ENCODE assay signal across 14 cellular contexts in the genomic region with DNA sequence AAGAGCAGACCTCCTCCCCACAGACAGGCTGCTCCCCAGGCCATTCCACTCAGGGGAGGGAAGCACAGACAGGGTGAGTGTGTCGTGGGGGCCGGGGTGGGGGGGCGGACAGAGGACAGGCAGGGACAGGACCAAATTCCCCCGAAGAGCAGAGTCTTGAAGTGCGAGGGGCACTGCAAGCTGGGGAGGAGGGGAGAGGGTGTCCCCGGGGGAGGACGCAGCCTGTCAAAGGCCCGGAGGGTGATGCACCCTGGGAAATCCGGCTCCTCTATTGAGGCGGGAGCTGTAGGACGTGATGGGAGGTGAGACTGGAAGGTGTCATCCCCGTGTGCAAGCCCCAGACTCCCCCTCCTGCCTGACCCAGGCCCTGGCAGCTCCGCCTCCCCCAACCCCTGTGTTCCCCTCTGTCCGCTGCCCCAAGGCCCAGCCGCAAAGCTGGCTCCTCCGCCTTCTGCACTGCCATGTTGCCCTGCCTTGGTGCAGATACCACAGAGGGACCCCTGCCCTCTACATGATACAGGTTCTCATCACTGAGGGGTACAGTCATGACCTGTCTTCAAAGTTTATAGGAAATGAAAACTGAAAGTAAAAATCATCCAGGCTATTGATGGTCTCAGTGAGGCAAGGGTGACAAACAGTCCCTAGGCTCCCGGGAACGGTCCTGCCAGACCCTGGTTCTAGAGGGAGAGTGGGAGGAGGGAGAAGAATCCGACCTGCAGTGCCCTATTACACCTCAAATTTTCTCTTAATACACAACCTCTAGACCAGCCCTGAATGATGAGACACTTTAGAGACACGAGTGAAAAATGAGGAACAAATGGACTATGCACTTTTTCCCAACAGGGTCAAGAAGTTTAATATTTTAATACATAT.
DNase-seq lines count a peak whose midpoint lies in the region; ATAC-seq and TF ChIP-seq lines count a peak whose summit lies in the region.
"Had no signal": no experiment of that assay in that cellular context is flagged by ENCODE, and none has a peak within 500 bp of the region (broad histone marks: within the 10 kb centered on the region; RNA-seq: fewer than 3 reads in every experiment).

No MANE protein-coding gene starts in this region.

- peak overlapping the region; percentile 78 for H3K27ac Mint-ChIP-seq in activated CD4-positive, alpha-beta T cell treated with anti-CD3 and anti-CD28 coated beads for 36 hours
- no peak overlapping the region for H3K27ac Mint-ChIP-seq in dendritic cell treated with granulocyte-macrophage colony-stimulating factor and Interleukin-4, amounts not matched to agents 40 ng/mL and 50 ng/mL, for 4 days

- H3K4me3 ChIP-seq in OCI-LY3 (ENCODE audit: low read length) (no peak overlapping the region), SJCRH30 (no peak overlapping the region)
- H3K4me3 ChIP-seq: tibial nerve had no signal

- no peak for TF ChIP-seq CTCF in OCI-LY3 (IDR thresholded peaks at IDR 0.05; ENCODE audit: low read depth, low read length)

- H3K36me3 ChIP-seq in OCI-LY3 (replicated peaks; ENCODE audit: low read depth, low read length) (no peaks in the 10 kb centered on the region), SJCRH30 (no peaks in the 10 kb centered on the region)
- H3K36me3 ChIP-seq: tibial nerve had no signal

- peak overlapping the region; percentile 29; the same call in 1 of the 2 replicates for H3K4me2 ChIP-seq in OCI-LY3 (ENCODE audit: low read length)

- peak; percentile 65 for ATAC-seq in activated CD4-positive, alpha-beta T cell treated with anti-CD3 and anti-CD28 coated beads for 36 hours
- ATAC-seq in sciatic nerve, result no peak
- ATAC-seq in GM21526 (IDR thresholded peaks at IDR 0.05; ENCODE audit: low FRiP score, unreplicated experiment), result no peak
- ATAC-seq: Panc1, right cardiac atrium had no signal

- H3K36me3 Mint-ChIP-seq in activated CD4-positive, alpha-beta T cell treated with anti-CD3 and anti-CD28 coated beads for 36 hours (ENCODE audit: low read depth), result no peaks in the 10 kb centered on the region
- no peaks in the 10 kb centered on the region for H3K36me3 Mint-ChIP-seq in dendritic cell treated with granulocyte-macrophage colony-stimulating factor and Interleukin-4, amounts not matched to agents 40 ng/mL and 50 ng/mL, for 4 days (ENCODE audit: low read depth)

- H3K4me1 ChIP-seq in OCI-LY3 (ENCODE audit: low read length), result no peaks in the 10 kb centered on the region
- no peaks in the 10 kb centered on the region for H3K4me1 ChIP-seq in SJCRH30
- H3K4me1 ChIP-seq: tibial nerve had no signal

- H3K9ac ChIP-seq in OCI-LY3 (ENCODE audit: low read length), result no peak overlapping the region

- no peaks in the 10 kb centered on the region for H4K20me1 ChIP-seq in OCI-LY3 (ENCODE audit: insufficient read depth, low read length)

- H3K27ac ChIP-seq in OCI-LY3 (ENCODE audit: low read length) (no peak overlapping the region), SJCRH30 (no peak overlapping the region)
- H3K27ac ChIP-seq: tibial nerve had no signal

- H2AFZ ChIP-seq in OCI-LY3 (ENCODE audit: low read depth, low read length), result no peak overlapping the region

- H3K27me3 ChIP-seq in OCI-LY3 (ENCODE audit: low read depth, low read length), result peaks cover 10% of the 10 kb centered on the region; the same call in 1 of the 2 replicates
- H3K27me3 ChIP-seq in SJCRH30, result no peaks in the 10 kb centered on the region
- H3K27me3 ChIP-seq: tibial nerve had no signal

- CTCF ChIA-PET in activated CD4-positive, alpha-beta T cell treated with anti-CD3 and anti-CD28 coated beads for 36 hours (lab: Charles Lee), result no interaction called here

- POLR2A ChIA-PET in activated CD4-positive, alpha-beta T cell treated with anti-CD3 and anti-CD28 coated beads for 36 hours (lab: Charles Lee), result no interaction called here

- peaks cover 2% of the 10 kb centered on the region for H3K27me3 Mint-ChIP-seq in activated CD4-positive, alpha-beta T cell treated with anti-CD3 and anti-CD28 coated beads for 36 hours
- peaks cover 4% of the 10 kb centered on the region for H3K27me3 Mint-ChIP-seq in dendritic cell treated with granulocyte-macrophage colony-stimulating factor and Interleukin-4, amounts not matched to agents 40 ng/mL and 50 ng/mL, for 4 days

- H3K9me3 ChIP-seq in OCI-LY3 (ENCODE audit: insufficient read depth, low read length), result no peaks in the 10 kb centered on the region
- H3K9me3 ChIP-seq in SJCRH30 (replicated peaks), result no peaks in the 10 kb centered on the region

- no peak for DNase-seq in activated CD4-positive, alpha-beta T cell treated with anti-CD3 and anti-CD28 coated beads for 36 hours
- DNase-seq in activated CD4-positive, alpha-beta T cell treated with anti-CD3 and anti-CD28 coated beads, Interleukin-2, amount 50 U/mL, for 1 hour, result no peak
- DNase-seq in sciatic nerve (ENCODE audit: low spot score) (peak; percentile 35), SJCRH30 (no peak), NCI-H2081 treated with DMSO at 0.1 percent for 48 hours (lab: John Stamatoyannopoulos, UW) (no peak)
- DNase-seq: kidney glomerular epithelial cell, NCI-H1417, right cardiac atrium, SW 1271 had no signal

- no peaks in the 10 kb centered on the region for H3K79me2 ChIP-seq in OCI-LY3 (ENCODE audit: low read length)

- H3K9me3 Mint-ChIP-seq in activated CD4-positive, alpha-beta T cell treated with anti-CD3 and anti-CD28 coated beads for 36 hours (ENCODE audit: low read depth), result peaks cover 3% of the 10 kb centered on the region
- peaks cover 3% of the 10 kb centered on the region for H3K9me3 Mint-ChIP-seq in dendritic cell treated with granulocyte-macrophage colony-stimulating factor and Interleukin-4, amounts not matched to agents 40 ng/mL and 50 ng/mL, for 4 days

- intact Hi-C loops in activated CD4-positive, alpha-beta T cell treated with anti-CD3 and anti-CD28 coated beads for 36 hours (cut with DNase I, micrococcal nuclease), result no loop called here
- intact Hi-C loops in dendritic cell treated with granulocyte-macrophage colony-stimulating factor and Interleukin-4, amounts not matched to agents 40 ng/mL and 50 ng/mL, for 4 days (cut with micrococcal nuclease), result no loop called here
- intact Hi-C loops in sciatic nerve (cut with DNase I), result no loop called here

- no peak overlapping the region for H3K4me3 Mint-ChIP-seq in activated CD4-positive, alpha-beta T cell treated with anti-CD3 and anti-CD28 coated beads for 36 hours
- H3K4me3 Mint-ChIP-seq in dendritic cell treated with granulocyte-macrophage colony-stimulating factor and Interleukin-4, amounts not matched to agents 40 ng/mL and 50 ng/mL, for 4 days, result peak overlapping the region; percentile 59

- peaks cover 5% of the 10 kb centered on the region for H3K4me1 Mint-ChIP-seq in activated CD4-positive, alpha-beta T cell treated with anti-CD3 and anti-CD28 coated beads for 36 hours
- H3K4me1 Mint-ChIP-seq in dendritic cell treated with granulocyte-macrophage colony-stimulating factor and Interleukin-4, amounts not matched to agents 40 ng/mL and 50 ng/mL, for 4 days (ENCODE audit: low read depth), result peaks cover 7% of the 10 kb centered on the region
